ENCODE assay signal across 16 cellular contexts in genomic region chr11:30911247-30911646, GRCh38.
A peak's percentile ranks its signal among the peaks of the same experiment; 100 is the strongest.
DNase-seq lines count a peak whose midpoint lies in the region; ATAC-seq lines count a peak whose summit lies in the region.
"Had no signal": no experiment of that assay in that cellular context is flagged by ENCODE, and none has a peak within 500 bp of the region (broad histone marks: within the 10 kb centered on the region; RNA-seq: fewer than 3 reads in every experiment).

No MANE protein-coding gene starts in this region.

- no peak overlapping the region for H2BK12ac ChIP-seq in trophoblast cell (ENCODE audit: low read length)

- no peak overlapping the region for H3K9ac ChIP-seq in trophoblast cell (ENCODE audit: low read length)

- no peak overlapping the region for H4K91ac ChIP-seq in trophoblast cell (ENCODE audit: low read depth, low read length)

- H2AK5ac ChIP-seq in trophoblast cell (ENCODE audit: low read length): no peak overlapping the region

- peaks cover 4 to 5% of the 10 kb centered on the region in 2 experiments for H3K4me1 ChIP-seq in trophoblast cell (ENCODE audit: control insufficient read depth in 1 of 2, insufficient read depth in 2 of 2, low read length in 2 of 2)

- H3K36me3 ChIP-seq in trophoblast cell (ENCODE audit: control insufficient read depth in 1 of 2, insufficient read depth in 2 of 2, low read length in 2 of 2): no peaks in the 10 kb centered on the region

- no peak overlapping the region for H4K8ac ChIP-seq in trophoblast cell (ENCODE audit: low read depth, low read length)

- H3K4me3 ChIP-seq in trophoblast cell (ENCODE audit: low read depth, low read length): no peak overlapping the region

- no peak overlapping the region for H2BK120ac ChIP-seq in trophoblast cell (ENCODE audit: insufficient read depth, low read length, poor library complexity)

- no peak overlapping the region for H3K18ac ChIP-seq in trophoblast cell (ENCODE audit: low read length)

- no peak overlapping the region for H3K27ac ChIP-seq in trophoblast cell (ENCODE audit: low read depth, low read length)

- no peaks in the 10 kb centered on the region for H3K9me3 ChIP-seq in trophoblast cell (ENCODE audit: insufficient read depth, low read depth, low read length)

- no peak overlapping the region for H3K23ac ChIP-seq in trophoblast cell (ENCODE audit: low read length)

- H2BK5ac ChIP-seq in trophoblast cell (ENCODE audit: low read depth, low read length, poor library complexity): no peak overlapping the region

- H3K27me3 ChIP-seq in trophoblast cell (ENCODE audit: insufficient read depth, low read length): no peaks in the 10 kb centered on the region

- H3K14ac ChIP-seq in trophoblast cell (ENCODE audit: low read length): no peak overlapping the region

- no peaks in the 10 kb centered on the region for H3K79me2 ChIP-seq in trophoblast cell (ENCODE audit: control insufficient read depth, insufficient read depth, low read length, poor library complexity)

- no peak overlapping the region for H4K12ac ChIP-seq in trophoblast cell (ENCODE audit: low read depth, low read length)

- H2AFZ ChIP-seq in trophoblast cell (ENCODE audit: insufficient read depth, low read length, poor library complexity): no peak overlapping the region

- no peak overlapping the region for H3K4ac ChIP-seq in trophoblast cell (ENCODE audit: low read depth, low read length)

- DNase-seq in SIG-M5 treated with dmso at 0.1 percent for 504 hours (lab: John Stamatoyannopoulos, UW; ENCODE audit: unreplicated experiment) (peak; percentile 18), SIG-M5 (lab: John Stamatoyannopoulos, UW) (no peak), NCI-H69 (lab: John Stamatoyannopoulos, UW) (peak; percentile 41), trophoblast cell (peak; percentile 4 to 66), NCI-H1048 (lab: John Stamatoyannopoulos, UW) (no peak)
- no peak for DNase-seq in activated T-cell treated with anti-CD3 and anti-CD28 coated beads, Interleukin-2, amount 50 U/mL, for 48 hours
- DNase-seq: C1 segment of cervical spinal cord; Calu3; CD4-positive, alpha-beta T cell; DMS 273 treated with DMSO at 0.1 percent for 48 hours; DMS79 treated with DMSO at 0.1 percent for 48 hours; EL; GOT3; H9 had no signal

- H3K4me2 ChIP-seq in trophoblast cell (ENCODE audit: low read length): peak overlapping the region; percentile 11

- no peaks in the 10 kb centered on the region for H3K79me1 ChIP-seq in trophoblast cell (ENCODE audit: low read length)

- ATAC-seq in esophagus mucosa: peak; percentile 76
- ATAC-seq: HepG2 had no signal

Comparison
In these comparisons a context has a peak if more than half of its experiments do, and no peak if none do; other contexts are left out.
1. DNase-seq: peak in SIG-M5 treated with dmso at 0.1 percent for 504 hours (single experiment), NCI-H69 (single experiment) and trophoblast cell (2 of 2); none in SIG-M5 (single experiment), NCI-H1048 (single experiment) and activated T-cell treated with anti-CD3 and anti-CD28 coated beads, Interleukin-2, amount 50 U/mL, for 48 hours (0 of 2).